11 cellular contexts compared by ENCODE assay signal in genomic region chr1:60903591-60903990, GRCh38.
DNase-seq lines count a peak whose midpoint lies in the region; ATAC-seq, FAIRE-seq and TF ChIP-seq lines count a peak whose summit lies in the region.
"Had no signal": no experiment of that assay in that cellular context is flagged by ENCODE, and none has a peak within 500 bp of the region (broad histone marks: within the 10 kb centered on the region; RNA-seq: fewer than 3 reads in every experiment).

No MANE protein-coding gene starts in this region.

- WGBS in small intestine, 3 donors: 74 to 93% (median 83%) methylated on average over 10 of the region's 10 CpGs

- no peak overlapping the region for H3K27ac ChIP-seq in small intestine (ENCODE audit: low read depth in 1 of 2, low read length in 1 of 2)

- no peak for TF ChIP-seq CTCF in BE2C (IDR thresholded peaks at IDR 0.05; ENCODE audit: low read depth, low read length)
- TF ChIP-seq CTCF in osteocyte (IDR thresholded peaks at IDR 0.05): no peak

- peak overlapping the region; percentile 83 for H3K27ac Mint-ChIP-seq in osteocyte (ENCODE audit: unreplicated experiment)
- H3K27ac Mint-ChIP-seq: dendritic cell treated with granulocyte-macrophage colony-stimulating factor and Interleukin-4, amounts not matched to agents 40 ng/mL and 50 ng/mL, for 4 days; T-helper 17 cell had no signal

- no peaks in the 10 kb centered on the region for H3K9me3 Mint-ChIP-seq in osteocyte (ENCODE audit: unreplicated experiment)
- H3K9me3 Mint-ChIP-seq: dendritic cell treated with granulocyte-macrophage colony-stimulating factor and Interleukin-4, amounts not matched to agents 40 ng/mL and 50 ng/mL, for 4 days had no signal

- no peak for FAIRE-seq in small intestine (lab: Jason Lieb, UNC)

- H3K36me3 ChIP-seq in BE2C (no peaks in the 10 kb centered on the region), small intestine (ENCODE audit: control insufficient read depth in 2 of 2, insufficient read depth in 2 of 2, low read length in 2 of 2) (no peaks in the 10 kb centered on the region)
- H3K36me3 ChIP-seq: HAP-1 had no signal

- no peaks in the 10 kb centered on the region for H3K36me3 Mint-ChIP-seq in osteocyte (ENCODE audit: unreplicated experiment)

- H3K27me3 ChIP-seq in BE2C (no peaks in the 10 kb centered on the region), small intestine (ENCODE audit: control insufficient read depth in 2 of 2, insufficient read depth in 2 of 2, low read length in 2 of 2) (no peaks in the 10 kb centered on the region)

- no peak for ATAC-seq in HG03521 (IDR thresholded peaks at IDR 0.05; ENCODE audit: unreplicated experiment)
- no peak for ATAC-seq in GM21717 (IDR thresholded peaks at IDR 0.05; ENCODE audit: unreplicated experiment)
- ATAC-seq: T-helper 17 cell had no signal

- peaks cover 26% of the 10 kb centered on the region for H3K4me1 Mint-ChIP-seq in osteocyte (ENCODE audit: unreplicated experiment)

- peaks cover 6% of the 10 kb centered on the region; the same call in 1 of the 2 replicates for H3K4me1 ChIP-seq in BE2C
- H3K4me1 ChIP-seq in small intestine (ENCODE audit: control insufficient read depth in 2 of 2, insufficient read depth in 1 of 2, low read depth in 1 of 2, low read length in 1 of 2): no peaks in the 10 kb centered on the region
- H3K4me1 ChIP-seq: HAP-1 had no signal

- no peak overlapping the region for H3K4me3 ChIP-seq in BE2C (ENCODE audit: low read depth, low read length)
- H3K4me3 ChIP-seq in small intestine (ENCODE audit: low read depth in 1 of 2, low read length in 2 of 2): no peak overlapping the region
- H3K4me3 ChIP-seq: HAP-1 had no signal

- H3K27me3 Mint-ChIP-seq in osteocyte (ENCODE audit: unreplicated experiment): no peaks in the 10 kb centered on the region
- H3K27me3 Mint-ChIP-seq: dendritic cell treated with granulocyte-macrophage colony-stimulating factor and Interleukin-4, amounts not matched to agents 40 ng/mL and 50 ng/mL, for 4 days had no signal

- DNase-seq in BE2C: peak; percentile 30
- DNase-seq in NCI-H69 (lab: John Stamatoyannopoulos, UW): peak; percentile 91
- DNase-seq in foreskin melanocyte: peak; percentile 88
- DNase-seq in osteocyte (ENCODE audit: extremely low spot score, unreplicated experiment): no peak
- no peak for DNase-seq in small intestine
- no peak for DNase-seq in NCI-H2107 treated with DMSO at 0.1 percent for 48 hours (lab: John Stamatoyannopoulos, UW; ENCODE audit: unreplicated experiment)
- DNase-seq: T-helper 17 cell had no signal

- H3K4me3 Mint-ChIP-seq in osteocyte (ENCODE audit: unreplicated experiment): peak overlapping the region; percentile 10
- H3K4me3 Mint-ChIP-seq: dendritic cell treated with granulocyte-macrophage colony-stimulating factor and Interleukin-4, amounts not matched to agents 40 ng/mL and 50 ng/mL, for 4 days; T-helper 17 cell had no signal

- H3K9me3 ChIP-seq in BE2C: no peaks in the 10 kb centered on the region
- no peaks in the 10 kb centered on the region for H3K9me3 ChIP-seq in small intestine (ENCODE audit: control insufficient read depth, low read depth)
- H3K9me3 ChIP-seq: HAP-1 had no signal

Comparison
In these comparisons a context has a peak if more than half of its experiments do, and no peak if none do; other contexts are left out.
1. DNase-seq: peak in BE2C (single experiment), NCI-H69 (single experiment) and foreskin melanocyte (single experiment); none in osteocyte (single experiment), small intestine (single experiment) and NCI-H2107 treated with DMSO at 0.1 percent for 48 hours (single experiment).